ENCODE assay signal across 28 cellular contexts in genomic region chr11:134293119-134294113, GRCh38. TPM values are rescaled to one million over a fixed set of nuclear protein-coding genes. Genes with fewer than 3 reads are reported as not detected.
DNase-seq lines count a peak whose midpoint lies in the region; ATAC-seq and TF ChIP-seq lines count a peak whose summit lies in the region.
"Had no signal": no experiment of that assay in that cellular context is flagged by ENCODE, and none has a peak within 500 bp of the region (broad histone marks: within the 10 kb centered on the region; RNA-seq: fewer than 3 reads in every experiment).

No MANE protein-coding gene starts in this region.

- CTCF ChIA-PET in activated CD4-positive, alpha-beta T cell treated with anti-CD3 and anti-CD28 coated beads, Interleukin-2, amount 10 ng/mL, durations not matched to agents 7 days and 5 days (lab: Charles Lee): interaction anchor here (2.1 kb wide), 1 partner anchor 17 kb away, joined by 11 read pairs; the partner anchor contains the start of gene GLB1L3
- CTCF ChIA-PET in GM10248 (lab: Yijun Ruan, JAX): no interaction called here
- CTCF ChIA-PET in WTC11 (lab: Charles Lee): no interaction called here

- H4K12ac ChIP-seq in trophoblast cell (ENCODE audit: low read depth, low read length): no peak overlapping the region

- H3K79me2 ChIP-seq in trophoblast cell (ENCODE audit: control insufficient read depth, insufficient read depth, low read length, poor library complexity): no peaks in the 10 kb centered on the region

- H2BK12ac ChIP-seq in trophoblast cell (ENCODE audit: low read length): no peak overlapping the region

- H3K27me3 Mint-ChIP-seq in activated CD4-positive, alpha-beta T cell treated with anti-CD3 and anti-CD28 coated beads, Interleukin-2, amount 10 ng/mL, durations not matched to agents 7 days and 5 days: no peaks in the 10 kb centered on the region
- H3K27me3 Mint-ChIP-seq in activated CD4-positive, alpha-beta T cell treated with anti-CD3 and anti-CD28 coated beads, Interleukin-2, amount 10 ng/mL, durations not matched to agents 24 days and 14 days: no peaks in the 10 kb centered on the region
- H3K27me3 Mint-ChIP-seq in WTC11 (ENCODE audit: low read depth): no peaks in the 10 kb centered on the region

- no peak overlapping the region for H3K14ac ChIP-seq in trophoblast cell (ENCODE audit: low read length)

- H3K36me3 Mint-ChIP-seq in activated CD4-positive, alpha-beta T cell treated with anti-CD3 and anti-CD28 coated beads, Interleukin-2, amount 10 ng/mL, durations not matched to agents 7 days and 5 days (ENCODE audit: low read depth): peaks cover 4% of the 10 kb centered on the region
- peaks cover 15% of the 10 kb centered on the region for H3K36me3 Mint-ChIP-seq in activated CD4-positive, alpha-beta T cell treated with anti-CD3 and anti-CD28 coated beads, Interleukin-2, amount 10 ng/mL, durations not matched to agents 24 days and 14 days (ENCODE audit: low read depth)
- peaks cover 64% of the 10 kb centered on the region for H3K36me3 Mint-ChIP-seq in WTC11
- H3K36me3 Mint-ChIP-seq: CD14-positive monocyte; CD8-positive, alpha-beta memory T cell had no signal

- H4K91ac ChIP-seq in trophoblast cell (ENCODE audit: low read depth, low read length): no peak overlapping the region

- no peak overlapping the region for H3K23ac ChIP-seq in trophoblast cell (ENCODE audit: low read length)

- no peak overlapping the region for H3K4me3 Mint-ChIP-seq in activated CD4-positive, alpha-beta T cell treated with anti-CD3 and anti-CD28 coated beads, Interleukin-2, amount 10 ng/mL, durations not matched to agents 7 days and 5 days
- no peak overlapping the region for H3K4me3 Mint-ChIP-seq in activated CD4-positive, alpha-beta T cell treated with anti-CD3 and anti-CD28 coated beads, Interleukin-2, amount 10 ng/mL, durations not matched to agents 24 days and 14 days
- H3K4me3 Mint-ChIP-seq in WTC11: no peak overlapping the region
- H3K4me3 Mint-ChIP-seq: CD14-positive monocyte; CD8-positive, alpha-beta memory T cell had no signal

- H2AK5ac ChIP-seq in trophoblast cell (ENCODE audit: low read length): no peak overlapping the region

- peaks cover 4 to 7% of the 10 kb centered on the region in 2 experiments for H3K4me1 ChIP-seq in trophoblast cell (ENCODE audit: control insufficient read depth in 1 of 2, insufficient read depth in 2 of 2, low read length in 2 of 2)
- no peaks in the 10 kb centered on the region for H3K4me1 ChIP-seq in gastrocnemius medialis
- H3K4me1 ChIP-seq: BE2C, SJSA1 had no signal

- POLR2A ChIA-PET in activated CD4-positive, alpha-beta T cell treated with anti-CD3 and anti-CD28 coated beads, Interleukin-2, amount 10 ng/mL, durations not matched to agents 7 days and 5 days (lab: Charles Lee): no interaction called here
- POLR2A ChIA-PET in GM10248 (lab: Yijun Ruan, JAX): no interaction called here
- POLR2A ChIA-PET in WTC11 (lab: Charles Lee): no interaction called here

- H3K4ac ChIP-seq in trophoblast cell (ENCODE audit: low read depth, low read length): no peak overlapping the region

- no peak overlapping the region for H3K27ac ChIP-seq in trophoblast cell (ENCODE audit: low read depth, low read length)
- no peak overlapping the region for H3K27ac ChIP-seq in gastrocnemius medialis
- H3K27ac ChIP-seq: GM23248, SJSA1 had no signal

- no peaks in the 10 kb centered on the region for H3K79me1 ChIP-seq in trophoblast cell (ENCODE audit: low read length)

- H3K4me3 ChIP-seq in trophoblast cell (ENCODE audit: low read depth, low read length) (no peak overlapping the region), gastrocnemius medialis (no peak overlapping the region)
- H3K4me3 ChIP-seq: GM23248, K562, MG63, SJSA1 had no signal

- intact Hi-C loops in activated CD4-positive, alpha-beta T cell treated with anti-CD3 and anti-CD28 coated beads, Interleukin-2, amount 10 ng/mL, durations not matched to agents 24 days and 14 days (cut with micrococcal nuclease): no loop called here
- intact Hi-C loops in gastrocnemius medialis (cut with DNase I; ENCODE audit: low total_unique reads): no loop called here

- peak overlapping the region; percentile 36 for H3K27ac Mint-ChIP-seq in activated CD4-positive, alpha-beta T cell treated with anti-CD3 and anti-CD28 coated beads, Interleukin-2, amount 10 ng/mL, durations not matched to agents 7 days and 5 days
- H3K27ac Mint-ChIP-seq in activated CD4-positive, alpha-beta T cell treated with anti-CD3 and anti-CD28 coated beads, Interleukin-2, amount 10 ng/mL, durations not matched to agents 24 days and 14 days: no peak overlapping the region
- H3K27ac Mint-ChIP-seq in WTC11: peak overlapping the region; percentile 63
- H3K27ac Mint-ChIP-seq: CD14-positive monocyte had no signal

- no peak for ATAC-seq in WTC11
- ATAC-seq in gastrocnemius medialis: no peak
- ATAC-seq in GM18519 (IDR thresholded peaks at IDR 0.05; ENCODE audit: low FRiP score, unreplicated experiment): no peak
- ATAC-seq: K562 had no signal

- H2BK5ac ChIP-seq in trophoblast cell (ENCODE audit: low read depth, low read length, poor library complexity): no peak overlapping the region

- H3K9me3 Mint-ChIP-seq in activated CD4-positive, alpha-beta T cell treated with anti-CD3 and anti-CD28 coated beads, Interleukin-2, amount 10 ng/mL, durations not matched to agents 7 days and 5 days: no peaks in the 10 kb centered on the region
- no peaks in the 10 kb centered on the region for H3K9me3 Mint-ChIP-seq in activated CD4-positive, alpha-beta T cell treated with anti-CD3 and anti-CD28 coated beads, Interleukin-2, amount 10 ng/mL, durations not matched to agents 24 days and 14 days
- H3K9me3 Mint-ChIP-seq in WTC11: peaks cover 4% of the 10 kb centered on the region; the same call in 1 of the 2 replicates
- H3K9me3 Mint-ChIP-seq: CD8-positive, alpha-beta memory T cell had no signal

- no peak overlapping the region for H2AFZ ChIP-seq in trophoblast cell (ENCODE audit: insufficient read depth, low read length, poor library complexity)
- H2AFZ ChIP-seq: GM23248 had no signal

- no peaks in the 10 kb centered on the region for H3K4me1 Mint-ChIP-seq in activated CD4-positive, alpha-beta T cell treated with anti-CD3 and anti-CD28 coated beads, Interleukin-2, amount 10 ng/mL, durations not matched to agents 7 days and 5 days
- no peaks in the 10 kb centered on the region for H3K4me1 Mint-ChIP-seq in activated CD4-positive, alpha-beta T cell treated with anti-CD3 and anti-CD28 coated beads, Interleukin-2, amount 10 ng/mL, durations not matched to agents 24 days and 14 days
- H3K4me1 Mint-ChIP-seq in WTC11: peaks cover 11% of the 10 kb centered on the region
- H3K4me1 Mint-ChIP-seq: CD14-positive monocyte; CD8-positive, alpha-beta memory T cell had no signal

- TF ChIP-seq CTCF in GM10248 (IDR thresholded peaks at IDR 0.05; ENCODE audit: control extremely low read depth, extremely low read depth, low read depth, missing control alignments): no peak
- TF ChIP-seq CTCF in WTC11 (IDR thresholded peaks at IDR 0.05): no peak
- TF ChIP-seq CTCF in gastrocnemius medialis (IDR thresholded peaks at IDR 0.05 in 4 of 5, conservative IDR thresholded peaks at IDR 0.05 in 1 of 5): no peak

- H3K18ac ChIP-seq in trophoblast cell (ENCODE audit: low read length): no peak overlapping the region

- no peaks in the 10 kb centered on the region for H3K36me3 ChIP-seq in trophoblast cell (ENCODE audit: control insufficient read depth in 1 of 2, insufficient read depth in 2 of 2, low read length in 2 of 2)
- H3K36me3 ChIP-seq in gastrocnemius medialis: no peaks in the 10 kb centered on the region
- H3K36me3 ChIP-seq: BE2C, MG63, SJSA1 had no signal

- DNase-seq in activated CD4-positive, alpha-beta T cell treated with anti-CD3 and anti-CD28 coated beads, Interleukin-2, amount 10 ng/mL, durations not matched to agents 7 days and 5 days: no peak
- no peak for DNase-seq in activated CD4-positive, alpha-beta T cell treated with anti-CD3 and anti-CD28 coated beads, Interleukin-2, amount 10 ng/mL, durations not matched to agents 24 days and 14 days
- DNase-seq in GM10248 (ENCODE audit: extremely low spot score): peak; percentile 11
- no peak for DNase-seq in WTC11 (ENCODE audit: low spot score)
- peak; percentile 45 to 75 for DNase-seq in trophoblast cell
- no peak for DNase-seq in gastrocnemius medialis
- DNase-seq in SKM-1 treated with dmso at 0.1 percent for 144 hours (lab: John Stamatoyannopoulos, UW; ENCODE audit: unreplicated experiment): no peak
- DNase-seq: 8988T; ACHN; BE2C; CD8-positive, alpha-beta memory T cell; DMS 273 treated with DMSO at 0.1 percent for 48 hours; DND-41; GM23248; H7; Kasumi-1; MG63; NCI-H1105 treated with DMSO at 0.1 percent for 48 hours; NCI-H146; NCI-H2029; NCI-H2227 treated with DMSO at 0.1 percent for 48 hours; NCI-H526 treated with DMSO at 0.1 percent for 48 hours; Right ventricle myocardium superior; RPMI8226 had no signal

- WGBS in trophoblast cell (ENCODE audit: extremely low coverage, insufficient coverage, insufficient read length): no CpG with 5 or more reads among the region's 20 CpGs

- no peak overlapping the region for H3K9ac ChIP-seq in trophoblast cell (ENCODE audit: low read length)
- H3K9ac ChIP-seq: GM23248 had no signal

- H4K8ac ChIP-seq in trophoblast cell (ENCODE audit: low read depth, low read length): no peak overlapping the region

- H3K9me3 ChIP-seq in trophoblast cell (ENCODE audit: insufficient read depth, low read depth, low read length) (peaks cover 3% of the 10 kb centered on the region), gastrocnemius medialis (no peaks in the 10 kb centered on the region)
- H3K9me3 ChIP-seq: BE2C, MG63, SJSA1 had no signal

- H3K4me2 ChIP-seq in trophoblast cell (ENCODE audit: low read length): no peak overlapping the region

- no peak overlapping the region for H2BK120ac ChIP-seq in trophoblast cell (ENCODE audit: insufficient read depth, low read length, poor library complexity)

- in situ Hi-C loops in gastrocnemius medialis (cut with MboI; ENCODE audit: low sequenced_read_pairs in 4 of 4): no loop called here

- H3K27me3 ChIP-seq in trophoblast cell (ENCODE audit: insufficient read depth, low read length) (no peaks in the 10 kb centered on the region), gastrocnemius medialis (no peaks in the 10 kb centered on the region)
- H3K27me3 ChIP-seq: MG63, SJSA1 had no signal

- TF ChIP-seq POLR2A in gastrocnemius medialis (IDR thresholded peaks at IDR 0.05): no peak

RNA-seq across cellular contexts. Expression of gene GLB1L3, which starts 17.2 kb away (rescaled TPM):
- total RNA-seq in activated CD4-positive, alpha-beta T cell treated with anti-CD3 and anti-CD28 coated beads, Interleukin-2, amount 10 ng/mL, durations not matched to agents 7 days and 5 days: 1 to 10 TPM; 6.8 to 7.2 TPM
- 16.5 and 17.0 TPM in 2 replicates for total RNA-seq in activated CD4-positive, alpha-beta T cell treated with anti-CD3 and anti-CD28 coated beads, Interleukin-2, amount 10 ng/mL, durations not matched to agents 24 days and 14 days
- 34.6 to 50.2 TPM (median 35.9 TPM) in 3 replicates for total RNA-seq in WTC11 (2021)
- not detected in 2 replicates for polyA plus RNA-seq in trophoblast cell (2013)
- total RNA-seq in gastrocnemius medialis: not detected
- total RNA-seq: GM23248, Right ventricle myocardium superior, SJSA1 had no signal
- polyA plus RNA-seq: CD14-positive monocyte, GM23248 had no signal

RNA-seq across cellular contexts. Expression of gene GLB1L2, which starts 38.4 kb away (rescaled TPM):
- total RNA-seq in activated CD4-positive, alpha-beta T cell treated with anti-CD3 and anti-CD28 coated beads, Interleukin-2, amount 10 ng/mL, durations not matched to agents 7 days and 5 days: 1 to 10 TPM; 1.6 to 2.4 TPM
- 10.2 and 11.2 TPM in 2 replicates for total RNA-seq in activated CD4-positive, alpha-beta T cell treated with anti-CD3 and anti-CD28 coated beads, Interleukin-2, amount 10 ng/mL, durations not matched to agents 24 days and 14 days
- total RNA-seq in WTC11 (2021): 4.6 to 6.0 TPM (median 5.1 TPM) in 3 replicates
- polyA plus RNA-seq in trophoblast cell (2013): 0.18 and 0.24 TPM in 2 replicates
- total RNA-seq in gastrocnemius medialis: 1 to 10 TPM in 1 of 4 donors, under 1 TPM in 2, not detected in 1; 0.33 to 2.9 (median 0.76) TPM
- total RNA-seq: GM23248, SJSA1 had no signal
- polyA plus RNA-seq: CD14-positive monocyte had no signal

RNA-seq across cellular contexts. Expression of gene ACAD8, which starts 40.0 kb away (rescaled TPM):
- 10 to 100 TPM; 21.7 to 21.8 TPM for total RNA-seq in activated CD4-positive, alpha-beta T cell treated with anti-CD3 and anti-CD28 coated beads, Interleukin-2, amount 10 ng/mL, durations not matched to agents 7 days and 5 days
- 26.0 and 26.7 TPM in 2 replicates for total RNA-seq in activated CD4-positive, alpha-beta T cell treated with anti-CD3 and anti-CD28 coated beads, Interleukin-2, amount 10 ng/mL, durations not matched to agents 24 days and 14 days
- total RNA-seq in WTC11 (2021) (49.4 to 55.2 TPM (median 51.9 TPM) in 3 replicates), gastrocnemius medialis (10 to 100 TPM; 19.4 to 29.6 (median 24.7) TPM)
- 9.7 and 9.9 TPM in 2 replicates for polyA plus RNA-seq in trophoblast cell (2013)

RNA-seq across cellular contexts. Expression of gene THYN1, which starts 40.3 kb away (rescaled TPM):
- 10 to 100 TPM; 56.4 to 61.6 TPM for total RNA-seq in activated CD4-positive, alpha-beta T cell treated with anti-CD3 and anti-CD28 coated beads, Interleukin-2, amount 10 ng/mL, durations not matched to agents 7 days and 5 days
- total RNA-seq in activated CD4-positive, alpha-beta T cell treated with anti-CD3 and anti-CD28 coated beads, Interleukin-2, amount 10 ng/mL, durations not matched to agents 24 days and 14 days: 61.6 and 69.1 TPM in 2 replicates
- 80.2 to 83.8 TPM (median 82.0 TPM) in 3 replicates for total RNA-seq in WTC11 (2021)
- polyA plus RNA-seq in trophoblast cell (2013): 27.6 and 30.3 TPM in 2 replicates
- 10 to 100 TPM; 12.7 to 27.8 (median 17.2) TPM for total RNA-seq in gastrocnemius medialis

Comparison
In these comparisons a context has a peak if more than half of its experiments do, and no peak if none do; other contexts are left out.
1. DNase-seq: peak in GM10248 (single experiment) and trophoblast cell (2 of 2); none in activated CD4-positive, alpha-beta T cell treated with anti-CD3 and anti-CD28 coated beads, Interleukin-2, amount 10 ng/mL, durations not matched to agents 7 days and 5 days (single experiment), activated CD4-positive, alpha-beta T cell treated with anti-CD3 and anti-CD28 coated beads, Interleukin-2, amount 10 ng/mL, durations not matched to agents 24 days and 14 days (single experiment), WTC11 (single experiment), gastrocnemius medialis (0 of 2) and SKM-1 treated with dmso at 0.1 percent for 144 hours (single experiment).
2. RNA of gene GLB1L3, which starts 17.2 kb away (total RNA-seq): 34.6 to 50.2 TPM in WTC11, 16.5 to 17.0 TPM in activated CD4-positive, alpha-beta T cell treated with anti-CD3 and anti-CD28 coated beads, Interleukin-2, amount 10 ng/mL, durations not matched to agents 24 days and 14 days and 6.8 to 7.2 TPM in activated CD4-positive, alpha-beta T cell treated with anti-CD3 and anti-CD28 coated beads, Interleukin-2, amount 10 ng/mL, durations not matched to agents 7 days and 5 days; not detected in gastrocnemius medialis; every median in the first group is over 4 times any median in the second.